ENCODE assay signal across 1 cellular context in genomic region chr1:43546388-43547100, GRCh38.
TF ChIP-seq lines count a peak whose summit lies in the region.

No MANE protein-coding gene starts in this region.

TF ChIP-seq in HepG2, 621 proteins besides CTCF, POLR2A, EP300 and RAD21:
- TF ChIP-seq ZNF687 (CRISPR knock-in tag; IDR thresholded peaks at IDR 0.05) (0 out of 2 replicates have a peak, but pooled peaks have one; percentile 31), ZNF263 (CRISPR knock-in tag; IDR thresholded peaks at IDR 0.05) (0 out of 2 replicates have a peak, but pooled peaks have one; percentile 3), MNT (IDR thresholded peaks at IDR 0.05) (peak; percentile 81), ZFAT (CRISPR knock-in tag; conservative IDR thresholded peaks at IDR 0.05) (no peak), SIN3A (IDR thresholded peaks at IDR 0.05; ENCODE audit: borderline replicate concordance, low read depth, low read length) (0 out of 2 replicates have a peak, but pooled peaks have one; percentile 36), ATF7-NPFF (CRISPR knock-in tag; IDR thresholded peaks at IDR 0.05; ENCODE audit: low read depth) (no peak), ZFY (CRISPR knock-in tag; IDR thresholded peaks at IDR 0.05) (0 out of 2 replicates have a peak, but pooled peaks have one; percentile 20), ZNF646 (CRISPR knock-in tag; IDR thresholded peaks at IDR 0.05) (no peak), IRF1 (CRISPR knock-in tag; IDR thresholded peaks at IDR 0.05; ENCODE audit: low read depth) (0 out of 2 replicates have a peak, but pooled peaks have one; percentile 1), KMT2A (CRISPR knock-in tag; IDR thresholded peaks at IDR 0.05) (no peak), ZNF782 (CRISPR knock-in tag; IDR thresholded peaks at IDR 0.05; ENCODE audit: borderline replicate concordance) (0 out of 2 replicates have a peak, but pooled peaks have one; percentile 3)
- TF ChIP-seq, protein P1, sequence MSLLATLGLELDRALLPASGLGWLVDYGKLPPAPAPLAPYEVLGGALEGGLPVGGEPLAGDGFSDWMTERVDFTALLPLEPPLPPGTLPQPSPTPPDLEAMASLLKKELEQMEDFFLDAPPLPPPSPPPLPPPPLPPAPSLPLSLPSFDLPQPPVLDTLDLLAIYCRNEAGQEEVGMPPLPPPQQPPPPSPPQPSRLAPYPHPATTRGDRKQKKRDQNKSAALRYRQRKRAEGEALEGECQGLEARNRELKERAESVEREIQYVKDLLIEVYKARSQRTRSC (CRISPR knock-in tag; IDR thresholded peaks at IDR 0.05; ENCODE audit: low read depth) = no peak
- TF ChIP-seq, protein P2, sequence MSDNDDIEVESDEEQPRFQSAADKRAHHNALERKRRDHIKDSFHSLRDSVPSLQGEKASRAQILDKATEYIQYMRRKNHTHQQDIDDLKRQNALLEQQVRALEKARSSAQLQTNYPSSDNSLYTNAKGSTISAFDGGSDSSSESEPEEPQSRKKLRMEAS (IDR thresholded peaks at IDR 0.05) = peak; percentile 44; the same call in 1 of the 2 replicates
